Comparison of ENCODE assay signal across 1 cellular context in genomic region chr6:130826442-130827246, GRCh38.
TF ChIP-seq lines count a peak whose summit lies in the region.

No MANE protein-coding gene starts in this region.

TF ChIP-seq in HepG2, 621 proteins besides CTCF, POLR2A, EP300 and RAD21 (continued from another document and continues in another):
- TF ChIP-seq HMGXB3 (CRISPR knock-in tag; IDR thresholded peaks at IDR 0.05; ENCODE audit: borderline replicate concordance): no peak
- no peak for TF ChIP-seq TSC22D2 (CRISPR knock-in tag; IDR thresholded peaks at IDR 0.05; ENCODE audit: borderline replicate concordance)
- no peak for TF ChIP-seq ZNF484 (CRISPR knock-in tag; IDR thresholded peaks at IDR 0.05; ENCODE audit: borderline replicate concordance, low read depth)
- TF ChIP-seq NAIF1 (CRISPR knock-in tag; IDR thresholded peaks at IDR 0.05; ENCODE audit: borderline replicate concordance): no peak; the same call in 1 of the 2 replicates
- TF ChIP-seq RBM39 (IDR thresholded peaks at IDR 0.05; ENCODE audit: low read depth, low read length, poor library complexity, severe bottlenecking): no peak
- TF ChIP-seq NRL (CRISPR knock-in tag; IDR thresholded peaks at IDR 0.05; ENCODE audit: borderline replicate concordance): no peak
- no peak for TF ChIP-seq RFXAP (CRISPR knock-in tag; IDR thresholded peaks at IDR 0.05; ENCODE audit: borderline replicate concordance)
- TF ChIP-seq MNT (IDR thresholded peaks at IDR 0.05): no peak
- TF ChIP-seq ZBTB4 (CRISPR knock-in tag; IDR thresholded peaks at IDR 0.05; ENCODE audit: borderline replicate concordance): no peak
- TF ChIP-seq ZNF407 (CRISPR knock-in tag; IDR thresholded peaks at IDR 0.05; ENCODE audit: not compliant biosample characterization): peak; percentile 16
- TF ChIP-seq DMAP1 (CRISPR knock-in tag; IDR thresholded peaks at IDR 0.05): 0 out of 2 replicates have a peak, but pooled peaks have one; percentile 22
- TF ChIP-seq PREB (CRISPR knock-in tag; IDR thresholded peaks at IDR 0.05): no peak
- TF ChIP-seq ZNF274 (CRISPR knock-in tag; IDR thresholded peaks at IDR 0.05): no peak
- 0 out of 2 replicates have a peak, but pooled peaks have one; percentile 36 for TF ChIP-seq AFF4 (CRISPR knock-in tag; IDR thresholded peaks at IDR 0.05)
- TF ChIP-seq PBX3 (CRISPR knock-in tag; IDR thresholded peaks at IDR 0.05; ENCODE audit: borderline replicate concordance): no peak
- no peak for TF ChIP-seq FOXC1 (CRISPR knock-in tag; IDR thresholded peaks at IDR 0.05; ENCODE audit: borderline replicate concordance)
- TF ChIP-seq HNRNPH1 (optimal IDR thresholded peaks at IDR 0.05; ENCODE audit: low read depth, low read length): no peak
- peak; percentile 32; the same call in 1 of the 2 replicates for TF ChIP-seq MEIS1 (CRISPR knock-in tag; IDR thresholded peaks at IDR 0.05; ENCODE audit: borderline replicate concordance)
- TF ChIP-seq BCL3 (CRISPR knock-in tag; IDR thresholded peaks at IDR 0.05): no peak
- no peak for TF ChIP-seq ZNF7 (CRISPR knock-in tag; IDR thresholded peaks at IDR 0.05)
- no peak for TF ChIP-seq SYNCRIP (IDR thresholded peaks at IDR 0.05; ENCODE audit: insufficient read depth, low read depth, low read length)
- no peak for TF ChIP-seq ZNF44 (CRISPR knock-in tag; IDR thresholded peaks at IDR 0.05)
- TF ChIP-seq SMAD1 (CRISPR knock-in tag; IDR thresholded peaks at IDR 0.05; ENCODE audit: borderline replicate concordance, low read depth): no peak
- TF ChIP-seq SMARCE1 (IDR thresholded peaks at IDR 0.05; ENCODE audit: borderline replicate concordance): no peak
- no peak for TF ChIP-seq ZKSCAN8 (CRISPR knock-in tag; IDR thresholded peaks at IDR 0.05; ENCODE audit: borderline replicate concordance)
- no peak for TF ChIP-seq GTF2F1 (IDR thresholded peaks at IDR 0.05; ENCODE audit: low read length)
- TF ChIP-seq SALL1 (CRISPR knock-in tag; IDR thresholded peaks at IDR 0.05): peak; percentile 77
- no peak for TF ChIP-seq CBX2 (IDR thresholded peaks at IDR 0.05; ENCODE audit: low read depth, low read length)
- no peak for TF ChIP-seq CBX2 (CRISPR knock-in tag; IDR thresholded peaks at IDR 0.05; ENCODE audit: low read depth)
